15 cellular contexts compared by ENCODE assay signal in genomic region chr15:62985768-62986167, GRCh38. TPM values are rescaled to one million over a fixed set of nuclear protein-coding genes. Genes with fewer than 3 reads are reported as not detected.
DNase-seq lines count a peak whose midpoint lies in the region; TF ChIP-seq lines count a peak whose summit lies in the region.
"Had no signal": no experiment of that assay in that cellular context is flagged by ENCODE, and none has a peak within 500 bp of the region (broad histone marks: within the 10 kb centered on the region; RNA-seq: fewer than 3 reads in every experiment).

No MANE protein-coding gene starts in this region.

- H2AK5ac ChIP-seq in trophoblast cell (ENCODE audit: low read length): no peak overlapping the region

- no CpG with 5 or more reads among the region's 6 CpGs for WGBS in trophoblast cell (ENCODE audit: extremely low coverage, insufficient coverage, insufficient read length)

- peaks cover 40% of the 10 kb centered on the region for H3K79me1 ChIP-seq in trophoblast cell (ENCODE audit: low read length)

- no peak overlapping the region for H3K27ac ChIP-seq in fibroblast of lung (ENCODE audit: insufficient read depth, low read length)
- H3K27ac ChIP-seq in trophoblast cell (ENCODE audit: low read depth, low read length): peak overlapping the region; percentile 90
- H3K27ac ChIP-seq: BLaER1 treated with 17β-estradiol and CSF1 and Interleukin-3, amounts not matched to agents 10 nM and 100 nM; skin epidermis; stomach had no signal

- H4K12ac ChIP-seq in trophoblast cell (ENCODE audit: low read depth, low read length): no peak overlapping the region

- H3K4me3 ChIP-seq in fibroblast of lung (replicated peaks in 1 of 4; ENCODE audit: control extremely low read depth in 1 of 4, insufficient read depth in 1 of 4, low read depth in 3 of 4, low read length in 4 of 4) (no peak overlapping the region), trophoblast cell (ENCODE audit: low read depth, low read length) (no peak overlapping the region)
- H3K4me3 ChIP-seq: BLaER1 treated with 17β-estradiol and CSF1 and Interleukin-3, amounts not matched to agents 10 nM and 100 nM; skin epidermis; stomach had no signal

- H2BK120ac ChIP-seq in trophoblast cell (ENCODE audit: insufficient read depth, low read length, poor library complexity): peak overlapping the region; percentile 36

- TF ChIP-seq CTCF in fibroblast of lung (conservative IDR thresholded peaks at IDR 0.05 in 1 of 2, IDR thresholded peaks at IDR 0.05 in 1 of 2; ENCODE audit: low read depth in 1 of 2, low read length in 2 of 2): no peak

- no peak overlapping the region for H3K18ac ChIP-seq in trophoblast cell (ENCODE audit: low read length)

- H2BK5ac ChIP-seq in trophoblast cell (ENCODE audit: low read depth, low read length, poor library complexity): peak overlapping the region; percentile 78

- H2AFZ ChIP-seq in fibroblast of lung (ENCODE audit: low read length): no peak overlapping the region
- no peak overlapping the region for H2AFZ ChIP-seq in trophoblast cell (ENCODE audit: insufficient read depth, low read length, poor library complexity)

- H3K9me3 ChIP-seq in fibroblast of lung (ENCODE audit: control insufficient read depth, insufficient read depth, low read depth, low read length) (no peaks in the 10 kb centered on the region), trophoblast cell (ENCODE audit: insufficient read depth, low read depth, low read length) (no peaks in the 10 kb centered on the region)
- H3K9me3 ChIP-seq: BLaER1 treated with 17β-estradiol and CSF1 and Interleukin-3, amounts not matched to agents 10 nM and 100 nM; stomach had no signal

- no peak overlapping the region for H4K8ac ChIP-seq in trophoblast cell (ENCODE audit: low read depth, low read length)

- DNase-seq in EL (peak; percentile 99), NCI-H446 treated with DMSO at 0.1 percent for 48 hours (lab: John Stamatoyannopoulos, UW) (peak; percentile 14), fibroblast of lung (ENCODE audit: low read depth in 2 of 2) (peak; percentile 21 to 96), trophoblast cell (peak; percentile 57 to 66), NOMO-1 treated with dmso at 0.1 percent for 144 hours (lab: John Stamatoyannopoulos, UW; ENCODE audit: unreplicated experiment) (no peak), NCI-H1105 treated with DMSO at 0.1 percent for 48 hours (lab: John Stamatoyannopoulos, UW) (no peak)
- no peak for DNase-seq in stimulated activated naive CD4-positive, alpha-beta T cell (lab: John Stamatoyannopoulos, UW)
- no peak for DNase-seq in activated naive CD4-positive, alpha-beta T cell treated with Interleukin-2 at 50 U/mL for 16 hours
- DNase-seq: activated CD4-positive, alpha-beta memory T cell treated with anti-CD3 and anti-CD28 coated beads, Interleukin-2, amount 10 ng/mL, durations not matched to agents 7 days and 5 days; aorta; DMS79; MV-4-11; stomach had no signal

- H3K9ac ChIP-seq in fibroblast of lung (ENCODE audit: insufficient read depth, low read length) (no peak overlapping the region), trophoblast cell (ENCODE audit: low read length) (no peak overlapping the region)
- H3K9ac ChIP-seq: BLaER1 treated with 17β-estradiol and CSF1 and Interleukin-3, amounts not matched to agents 10 nM and 100 nM had no signal

- no peaks in the 10 kb centered on the region for H4K20me1 ChIP-seq in fibroblast of lung (ENCODE audit: control insufficient read depth, extremely low read depth, insufficient read depth, low read length)
- H4K20me1 ChIP-seq: BLaER1 treated with 17β-estradiol and CSF1 and Interleukin-3, amounts not matched to agents 10 nM and 100 nM had no signal

- H3K4ac ChIP-seq in trophoblast cell (ENCODE audit: low read depth, low read length): no peak overlapping the region

- no peaks in the 10 kb centered on the region for H3K79me2 ChIP-seq in fibroblast of lung (ENCODE audit: control insufficient read depth, insufficient read depth, low read length)
- H3K79me2 ChIP-seq in trophoblast cell (ENCODE audit: control insufficient read depth, insufficient read depth, low read length, poor library complexity): peaks cover 1% of the 10 kb centered on the region

- peak overlapping the region; percentile 69 for H4K91ac ChIP-seq in trophoblast cell (ENCODE audit: low read depth, low read length)

- no peaks in the 10 kb centered on the region for H3K36me3 ChIP-seq in fibroblast of lung (ENCODE audit: control insufficient read depth, insufficient read depth, low read length)
- no peaks in the 10 kb centered on the region for H3K36me3 ChIP-seq in trophoblast cell (ENCODE audit: control insufficient read depth in 1 of 2, insufficient read depth in 2 of 2, low read length in 2 of 2)
- H3K36me3 ChIP-seq: BLaER1 treated with 17β-estradiol and CSF1 and Interleukin-3, amounts not matched to agents 10 nM and 100 nM; stomach had no signal

- no peak overlapping the region for H3K23ac ChIP-seq in trophoblast cell (ENCODE audit: low read length)

- H3K4me1 ChIP-seq in fibroblast of lung (ENCODE audit: control insufficient read depth, extremely low read depth, insufficient read depth, low read length): no peaks in the 10 kb centered on the region
- H3K4me1 ChIP-seq in trophoblast cell (ENCODE audit: control insufficient read depth in 1 of 2, insufficient read depth in 2 of 2, low read length in 2 of 2): peaks cover 8 to 10% of the 10 kb centered on the region in 2 experiments

- H3K4me2 ChIP-seq in fibroblast of lung (ENCODE audit: extremely low read depth, insufficient read depth, low read length): no peak overlapping the region
- H3K4me2 ChIP-seq in trophoblast cell (ENCODE audit: low read length): no peak overlapping the region
- H3K4me2 ChIP-seq: BLaER1 treated with 17β-estradiol and CSF1 and Interleukin-3, amounts not matched to agents 10 nM and 100 nM had no signal

- H3K27me3 ChIP-seq in fibroblast of lung (ENCODE audit: control insufficient read depth, insufficient read depth, low read length): no peaks in the 10 kb centered on the region
- H3K27me3 ChIP-seq in trophoblast cell (ENCODE audit: insufficient read depth, low read length): no peaks in the 10 kb centered on the region
- H3K27me3 ChIP-seq: BLaER1 treated with 17β-estradiol and CSF1 and Interleukin-3, amounts not matched to agents 10 nM and 100 nM; stomach had no signal

- H3K14ac ChIP-seq in trophoblast cell (ENCODE audit: low read length): peak overlapping the region; percentile 14

- H2BK12ac ChIP-seq in trophoblast cell (ENCODE audit: low read length): peak overlapping the region; percentile 37

RNA-seq across cellular contexts. Expression of gene TPM1, which starts 56.8 kb away (rescaled TPM):
- total RNA-seq in fibroblast of lung: 224 and 279 TPM in 2 replicates
- 515 and 1,732 TPM in 2 replicates for polyA plus RNA-seq in fibroblast of lung
- 351 and 1,059 TPM in 2 replicates for polyA plus RNA-seq in fibroblast of lung (2012)
- 61.4 and 196 TPM in 2 replicates for polyA minus RNA-seq in fibroblast of lung (ENCODE audit: low replicate concordance)
- 3,520 and 3,660 TPM in 2 replicates for polyA plus RNA-seq in trophoblast cell (2013)

Comparison
In these comparisons a context has a peak if more than half of its experiments do, and no peak if none do; other contexts are left out.
1. DNase-seq: peak in EL (single experiment), NCI-H446 treated with DMSO at 0.1 percent for 48 hours (single experiment), fibroblast of lung (2 of 2) and trophoblast cell (2 of 2); none in stimulated activated naive CD4-positive, alpha-beta T cell (0 of 6), NOMO-1 treated with dmso at 0.1 percent for 144 hours (single experiment), NCI-H1105 treated with DMSO at 0.1 percent for 48 hours (single experiment) and activated naive CD4-positive, alpha-beta T cell treated with Interleukin-2 at 50 U/mL for 16 hours (single experiment).